ENCODE assay signal across 25 cellular contexts in genomic region chr9:97627624-97628023, GRCh38. TPM values are rescaled to one million over a fixed set of nuclear protein-coding genes. Genes with fewer than 3 reads are reported as not detected.
DNase-seq lines count a peak whose midpoint lies in the region; ATAC-seq, FAIRE-seq and TF ChIP-seq lines count a peak whose summit lies in the region.
"Had no signal": no experiment of that assay in that cellular context is flagged by ENCODE, and none has a peak within 500 bp of the region (broad histone marks: within the 10 kb centered on the region; RNA-seq: fewer than 3 reads in every experiment).

No MANE protein-coding gene starts in this region.

- peaks cover 21% of the 10 kb centered on the region for H3K4me1 Mint-ChIP-seq in activated CD4-positive, alpha-beta T cell treated with anti-CD3 and anti-CD28 coated beads for 36 hours

- no peaks in the 10 kb centered on the region for H4K20me1 ChIP-seq in HepG2 (ENCODE audit: insufficient read depth, low read length)
- no peaks in the 10 kb centered on the region for H4K20me1 ChIP-seq in fibroblast of lung (ENCODE audit: control insufficient read depth, extremely low read depth, insufficient read depth, low read length)

- H3K4me1 ChIP-seq in liver (ENCODE audit: control insufficient read depth in 4 of 4, insufficient read depth in 4 of 4, low read length in 3 of 4) (peaks cover 0 to 21% (median 16%) of the 10 kb centered on the region in 4 donors), HepG2 (ENCODE audit: insufficient read depth, low read length) (peaks cover 21% of the 10 kb centered on the region), fibroblast of lung (ENCODE audit: control insufficient read depth, extremely low read depth, insufficient read depth, low read length) (peaks cover 6% of the 10 kb centered on the region), muscle layer of duodenum (ENCODE audit: control insufficient read depth in 1 of 2, insufficient read depth in 2 of 2, low read length in 2 of 2) (peaks cover 0 to 25% of the 10 kb centered on the region in 2 donors)

- BruUV-seq in HepG2 (replicated peaks; lab: Mats Ljungman, UMichigan) = no TSS peak

- in situ Hi-C loops in HepG2 (cut with HindIII; ENCODE audit: extremely low pct_ligation_motif_present, low pct_unique_long_range_greater_than_20kb) = no loop called here

- H3K79me2 ChIP-seq in HepG2 (ENCODE audit: insufficient read depth, low read length) (peaks cover 37% of the 10 kb centered on the region), fibroblast of lung (ENCODE audit: control insufficient read depth, insufficient read depth, low read length) (peaks cover 29% of the 10 kb centered on the region)

- H2AFZ ChIP-seq in HepG2 (ENCODE audit: low read length) = no peak overlapping the region
- peak overlapping the region; percentile 2 for H2AFZ ChIP-seq in fibroblast of lung (ENCODE audit: low read length)

- no peak for TF ChIP-seq CTCF in liver (IDR thresholded peaks at IDR 0.05; ENCODE audit: low read depth, low read length, missing input control)
- no peak for TF ChIP-seq CTCF in HepG2 (CRISPR knock-in tag; IDR thresholded peaks at IDR 0.05)
- no peak for TF ChIP-seq CTCF in fibroblast of lung (conservative IDR thresholded peaks at IDR 0.05 in 1 of 2, IDR thresholded peaks at IDR 0.05 in 1 of 2; ENCODE audit: low read depth in 1 of 2, low read length in 2 of 2)

- FAIRE-seq in HepG2 (lab: Jason Lieb, UNC) = no peak
- FAIRE-seq: TTC549 had no signal

- POLR2A ChIA-PET in HepG2 (lab: Yijun Ruan, JAX) = no interaction called here
- POLR2A ChIA-PET in activated CD4-positive, alpha-beta T cell treated with anti-CD3 and anti-CD28 coated beads for 36 hours (lab: Charles Lee) = no interaction called here

- 28% methylated on average over 5 of the region's 5 CpGs for WGBS in liver
- 75% methylated on average over 5 of the region's 5 CpGs for WGBS in HepG2 (ENCODE audit: low lambda C conversion rate)

- H3K27me3 Mint-ChIP-seq in activated CD4-positive, alpha-beta T cell treated with anti-CD3 and anti-CD28 coated beads for 36 hours = no peaks in the 10 kb centered on the region
- H3K27me3 Mint-ChIP-seq: activated naive CD8-positive, alpha-beta T cell; stimulated activated naive CD8-positive, alpha-beta T cell treated with anti-CD3 and anti-CD28 coated beads, Interleukin-15, amount 100 ng/mL, for 72 hours had no signal

- H3K36me3 Mint-ChIP-seq in activated CD4-positive, alpha-beta T cell treated with anti-CD3 and anti-CD28 coated beads for 36 hours (ENCODE audit: low read depth) = peaks cover 21% of the 10 kb centered on the region

- H3K4me2 ChIP-seq in HepG2 (ENCODE audit: low read depth, low read length) (no peak overlapping the region), fibroblast of lung (ENCODE audit: extremely low read depth, insufficient read depth, low read length) (peak overlapping the region; percentile 16)

- H3K36me3 ChIP-seq in liver (ENCODE audit: control insufficient read depth in 4 of 4, insufficient read depth in 3 of 4, low read depth in 1 of 4, low read length in 3 of 4) (peaks cover 0 to 10% (median 4%) of the 10 kb centered on the region in 4 donors), HepG2 (replicated peaks in 1 of 2; ENCODE audit: control insufficient read depth in 1 of 2, insufficient read depth in 2 of 2, low read length in 2 of 2) (peaks cover 0 to 34% of the 10 kb centered on the region in 2 experiments; a peak in 3 of 5 replicates), fibroblast of lung (ENCODE audit: control insufficient read depth, insufficient read depth, low read length) (no peaks in the 10 kb centered on the region), muscle layer of duodenum (ENCODE audit: control insufficient read depth in 1 of 2, insufficient read depth in 2 of 2, low read length in 2 of 2) (peaks cover 17 to 23% of the 10 kb centered on the region in 2 donors)

- peak overlapping the region; percentile 45 to 63 for H3K27ac ChIP-seq in liver (ENCODE audit: low read depth in 1 of 2, low read length in 2 of 2)
- H3K27ac ChIP-seq in HepG2 (ENCODE audit: extremely low read length, insufficient read depth, low read length) = no peak overlapping the region
- H3K27ac ChIP-seq in fibroblast of lung (ENCODE audit: insufficient read depth, low read length) = no peak overlapping the region
- peak overlapping the region; percentile 19 for H3K27ac ChIP-seq in muscle layer of duodenum (ENCODE audit: low read length)

- H3K4me3 Mint-ChIP-seq in activated CD4-positive, alpha-beta T cell treated with anti-CD3 and anti-CD28 coated beads for 36 hours = no peak overlapping the region
- H3K4me3 Mint-ChIP-seq: activated naive CD8-positive, alpha-beta T cell; CD14-positive monocyte; immature natural killer cell; stimulated activated naive CD8-positive, alpha-beta T cell treated with anti-CD3 and anti-CD28 coated beads, Interleukin-15, amount 100 ng/mL, for 72 hours had no signal

- DNase-seq in HepG2 (ENCODE audit: low spot score) (no peak), fibroblast of lung (ENCODE audit: low read depth in 2 of 2) (peak in 1 of 2 donors; percentile 35), HK-2 (ENCODE audit: unreplicated experiment) (no peak), NCI-H2227 (lab: John Stamatoyannopoulos, UW; ENCODE audit: unreplicated experiment) (no peak)
- no peak for DNase-seq in activated CD4-positive, alpha-beta T cell treated with anti-CD3 and anti-CD28 coated beads for 36 hours
- DNase-seq: activated CD4-positive, alpha-beta T cell treated with anti-CD3 and anti-CD28 coated beads for 4 hours; effector CD8-positive, alpha-beta T cell; head of caudate nucleus; immature natural killer cell; NCI-H1105; NCI-H2029; NCI-H345; NCI-H774; occipital lobe; PC-3; SHP77 treated with DMSO at 0.1 percent for 48 hours; stimulated activated naive CD8-positive, alpha-beta T cell treated with anti-CD3 and anti-CD28 coated beads, Interleukin-15, amount 100 ng/mL, for 72 hours; SW 1271; trophoblast cell had no signal

- H3K4me3 ChIP-seq in liver (ENCODE audit: low read depth in 1 of 3, low read length in 3 of 3) = peak overlapping the region; percentile 12 to 38 (median 26)
- no peak overlapping the region for H3K4me3 ChIP-seq in HepG2 (replicated peaks in 1 of 3; ENCODE audit: insufficient read depth in 1 of 3, low read depth in 2 of 3, low read length in 3 of 3)
- H3K4me3 ChIP-seq in fibroblast of lung (replicated peaks in 1 of 4; ENCODE audit: control extremely low read depth in 1 of 4, insufficient read depth in 1 of 4, low read depth in 3 of 4, low read length in 4 of 4) = peak overlapping the region in 2 of 4 experiments; percentile 0 to 45
- H3K4me3 ChIP-seq in muscle layer of duodenum (ENCODE audit: low read depth in 1 of 2, low read length in 2 of 2) = peak overlapping the region; percentile 4 to 20

- TF ChIP-seq EP300 in HepG2 (IDR thresholded peaks at IDR 0.05; ENCODE audit: low read depth in 2 of 2, low read length in 2 of 2) (no peak), HepG2 (CRISPR knock-in tag; IDR thresholded peaks at IDR 0.05; ENCODE audit: borderline replicate concordance) (no peak)

- no peaks in the 10 kb centered on the region for H3K9me3 Mint-ChIP-seq in activated CD4-positive, alpha-beta T cell treated with anti-CD3 and anti-CD28 coated beads for 36 hours (ENCODE audit: low read depth)
- H3K9me3 Mint-ChIP-seq: immature natural killer cell; stimulated activated naive CD8-positive, alpha-beta T cell treated with anti-CD3 and anti-CD28 coated beads, Interleukin-15, amount 100 ng/mL, for 72 hours had no signal

- intact Hi-C loops in HepG2 (cut with micrococcal nuclease; ENCODE audit: unreplicated experiment) = no loop called here
- intact Hi-C loops in activated CD4-positive, alpha-beta T cell treated with anti-CD3 and anti-CD28 coated beads for 36 hours (cut with DNase I, micrococcal nuclease) = no loop called here

- H3K9ac ChIP-seq in liver (ENCODE audit: low read depth in 1 of 2, low read length in 2 of 2) (peak overlapping the region; percentile 7 to 26), HepG2 (ENCODE audit: insufficient read depth, low read depth, low read length) (no peak overlapping the region), fibroblast of lung (ENCODE audit: insufficient read depth, low read length) (no peak overlapping the region)

- no peaks in the 10 kb centered on the region for H3K9me3 ChIP-seq in liver (ENCODE audit: control insufficient read depth in 4 of 4, low read length in 3 of 4)
- no peaks in the 10 kb centered on the region for H3K9me3 ChIP-seq in HepG2 (ENCODE audit: low read length)
- H3K9me3 ChIP-seq in fibroblast of lung (ENCODE audit: control insufficient read depth, insufficient read depth, low read depth, low read length) = no peaks in the 10 kb centered on the region
- H3K9me3 ChIP-seq in muscle layer of duodenum (ENCODE audit: control insufficient read depth in 1 of 2, low read length in 2 of 2) = no peaks in the 10 kb centered on the region

- no peak overlapping the region for H3K27ac Mint-ChIP-seq in activated CD4-positive, alpha-beta T cell treated with anti-CD3 and anti-CD28 coated beads for 36 hours
- H3K27ac Mint-ChIP-seq: activated naive CD8-positive, alpha-beta T cell; stimulated activated naive CD8-positive, alpha-beta T cell treated with anti-CD3 and anti-CD28 coated beads, Interleukin-15, amount 100 ng/mL, for 72 hours had no signal

- no peak for ATAC-seq in HepG2
- ATAC-seq in GM21447 (IDR thresholded peaks at IDR 0.05; ENCODE audit: unreplicated experiment) = no peak
- ATAC-seq in activated CD4-positive, alpha-beta T cell treated with anti-CD3 and anti-CD28 coated beads for 36 hours = no peak
- ATAC-seq: PC-3; stimulated activated naive CD8-positive, alpha-beta T cell treated with anti-CD3 and anti-CD28 coated beads, Interleukin-15, amount 100 ng/mL, for 72 hours had no signal

- TF ChIP-seq RAD21 in liver (IDR thresholded peaks at IDR 0.05) = no peak
- TF ChIP-seq RAD21 in HepG2 (CRISPR knock-in tag; IDR thresholded peaks at IDR 0.05) = no peak

- TF ChIP-seq POLR2A in HepG2 (IDR thresholded peaks at IDR 0.05; ENCODE audit: insufficient read depth in 1 of 2, low read depth in 2 of 2, low read length in 2 of 2) = no peak

- CTCF ChIA-PET in HepG2 (lab: Yijun Ruan, JAX; ENCODE audit: low intra/inter-chr PET ratio, low total read pairs) = no interaction called here
- CTCF ChIA-PET in activated CD4-positive, alpha-beta T cell treated with anti-CD3 and anti-CD28 coated beads for 36 hours (lab: Charles Lee) = interaction anchor here (0.9 to 1.9 kb wide), 3 partner anchors 29 to 1181 kb away, joined by 3 to 5 read pairs (median 3); no protein-coding TSS in a partner anchor

- H3K27me3 ChIP-seq in liver (ENCODE audit: control insufficient read depth in 4 of 4, insufficient read depth in 4 of 4, low read length in 3 of 4) (no peaks in the 10 kb centered on the region), HepG2 (ENCODE audit: control insufficient read depth in 1 of 2, insufficient read depth in 2 of 2, low read length in 2 of 2) (peaks cover 0 to 6% of the 10 kb centered on the region in 2 experiments; a peak in 1 of 5 replicates), fibroblast of lung (ENCODE audit: control insufficient read depth, insufficient read depth, low read length) (no peaks in the 10 kb centered on the region), muscle layer of duodenum (ENCODE audit: low read depth, low read length) (no peaks in the 10 kb centered on the region)

RNA-seq across cellular contexts. Expression of gene TSTD2, which starts 5.5 kb away (rescaled TPM):
- total RNA-seq in liver (10 to 100 TPM in 1 of 2 donors, 1 to 10 TPM in 1; 8.8 to 13.8 TPM), HepG2 (2016; rRNA removed; fragmentation: Illumina TruSeq; extraction: Trizol) (16.0 and 17.0 TPM in 2 replicates), fibroblast of lung (19.8 and 20.1 TPM in 2 replicates)
- polyA plus RNA-seq in liver (1 to 10 TPM; 4.6 to 5.4 TPM), HepG2 (2011; rRNA removed) (23.1 and 26.5 TPM in 2 replicates), fibroblast of lung (12.2 and 15.9 TPM in 2 replicates)
- total RNA-seq in HepG2 (2016; cell fraction: cytosol; rRNA removed; fragmentation: Illumina TruSeq; extraction: Trizol; ENCODE audit: low read depth) = 2.0 and 2.6 TPM in 2 replicates
- 15.0 and 16.1 TPM in 2 replicates for total RNA-seq in HepG2 (2016; cell fraction: insoluble cytoplasmic fraction; rRNA removed; fragmentation: Illumina TruSeq; extraction: Trizol)
- total RNA-seq in HepG2 (2016; cell fraction: membrane; rRNA removed; fragmentation: Illumina TruSeq; extraction: Trizol) = 6.6 and 7.8 TPM in 2 replicates
- total RNA-seq in HepG2 (2016; cell fraction: nucleus; rRNA removed; fragmentation: Illumina TruSeq; extraction: Trizol) = 23.1 and 25.4 TPM in 2 replicates
- polyA plus RNA-seq in HepG2 (2011; cell fraction: cytosol; rRNA removed) = 11.0 and 13.8 TPM in 2 replicates
- polyA plus RNA-seq in HepG2 (2011; cell fraction: nucleus; rRNA removed) = 39.2 and 49.7 TPM in 2 replicates
- polyA plus RNA-seq in HepG2 (2012) = 16.2 and 19.0 TPM in 2 replicates
- polyA plus RNA-seq in HepG2 (2016; cell fraction: cytosol; fragmentation: Illumina TruSeq; extraction: Trizol; ENCODE audit: low read depth) = 1.2 TPM in 2 replicates
- polyA plus RNA-seq in HepG2 (2016; cell fraction: insoluble cytoplasmic fraction; fragmentation: Illumina TruSeq; extraction: Trizol; ENCODE audit: low read depth) = 13.7 and 13.9 TPM in 2 replicates
- 3.1 and 3.8 TPM in 2 replicates for polyA plus RNA-seq in HepG2 (2016; cell fraction: membrane; fragmentation: Illumina TruSeq; extraction: Trizol; ENCODE audit: low read depth)
- polyA plus RNA-seq in HepG2 (2016; cell fraction: nucleus; fragmentation: Illumina TruSeq; extraction: Trizol; ENCODE audit: insufficient read depth, low read depth) = 36.4 and 38.7 TPM in 2 replicates
- polyA minus RNA-seq in HepG2 (2011; rRNA and poly(A)+ RNA removed; ENCODE audit: low replicate concordance) = 24.8 and 29.2 TPM in 2 replicates
- 16.7 and 21.4 TPM in 2 replicates for polyA minus RNA-seq in HepG2 (2011; cell fraction: cytosol; rRNA and poly(A)+ RNA removed)
- polyA minus RNA-seq in HepG2 (2011; cell fraction: nucleus; rRNA and poly(A)+ RNA removed) = 49.7 and 59.2 TPM in 2 replicates
- 5.5 and 8.0 TPM in 2 replicates for polyA plus RNA-seq in fibroblast of lung (2012)
- polyA minus RNA-seq in fibroblast of lung (ENCODE audit: low replicate concordance) = 9.0 and 9.1 TPM in 2 replicates
- 10 to 100 TPM; 12.7 to 15.0 TPM for total RNA-seq in activated CD4-positive, alpha-beta T cell treated with anti-CD3 and anti-CD28 coated beads for 36 hours

RNA-seq across cellular contexts. Expression of gene NCBP1, which starts 6.0 kb away (rescaled TPM):
- total RNA-seq in liver (10 to 100 TPM; 16.4 to 16.6 TPM), HepG2 (2016; rRNA removed; fragmentation: Illumina TruSeq; extraction: Trizol) (40.2 and 46.5 TPM in 2 replicates), fibroblast of lung (36.5 and 42.9 TPM in 2 replicates)
- polyA plus RNA-seq in liver (1 to 10 TPM; 6.6 to 8.5 TPM), HepG2 (2011; rRNA removed) (12.4 and 13.3 TPM in 2 replicates), fibroblast of lung (27.1 and 27.9 TPM in 2 replicates)
- total RNA-seq in HepG2 (2016; cell fraction: cytosol; rRNA removed; fragmentation: Illumina TruSeq; extraction: Trizol; ENCODE audit: low read depth) = 6.3 and 9.7 TPM in 2 replicates
- 41.4 and 48.1 TPM in 2 replicates for total RNA-seq in HepG2 (2016; cell fraction: insoluble cytoplasmic fraction; rRNA removed; fragmentation: Illumina TruSeq; extraction: Trizol)
- total RNA-seq in HepG2 (2016; cell fraction: membrane; rRNA removed; fragmentation: Illumina TruSeq; extraction: Trizol) = 11.1 and 11.8 TPM in 2 replicates
- 42.6 and 52.6 TPM in 2 replicates for total RNA-seq in HepG2 (2016; cell fraction: nucleus; rRNA removed; fragmentation: Illumina TruSeq; extraction: Trizol)
- 5.2 and 6.8 TPM in 2 replicates for polyA plus RNA-seq in HepG2 (2011; cell fraction: cytosol; rRNA removed)
- 15.4 and 22.1 TPM in 2 replicates for polyA plus RNA-seq in HepG2 (2011; cell fraction: nucleus; rRNA removed)
- polyA plus RNA-seq in HepG2 (2012) = 15.3 and 22.1 TPM in 2 replicates
- polyA plus RNA-seq in HepG2 (2016; cell fraction: cytosol; fragmentation: Illumina TruSeq; extraction: Trizol; ENCODE audit: low read depth) = 2.3 and 2.6 TPM in 2 replicates
- polyA plus RNA-seq in HepG2 (2016; cell fraction: insoluble cytoplasmic fraction; fragmentation: Illumina TruSeq; extraction: Trizol; ENCODE audit: low read depth) = 35.0 and 36.2 TPM in 2 replicates
- 3.4 and 6.0 TPM in 2 replicates for polyA plus RNA-seq in HepG2 (2016; cell fraction: membrane; fragmentation: Illumina TruSeq; extraction: Trizol; ENCODE audit: low read depth)
- 46.0 and 62.4 TPM in 2 replicates for polyA plus RNA-seq in HepG2 (2016; cell fraction: nucleus; fragmentation: Illumina TruSeq; extraction: Trizol; ENCODE audit: insufficient read depth, low read depth)
- 15.9 and 28.1 TPM in 2 replicates for polyA minus RNA-seq in HepG2 (2011; rRNA and poly(A)+ RNA removed; ENCODE audit: low replicate concordance)
- 8.4 and 10.3 TPM in 2 replicates for polyA minus RNA-seq in HepG2 (2011; cell fraction: cytosol; rRNA and poly(A)+ RNA removed)
- polyA minus RNA-seq in HepG2 (2011; cell fraction: nucleus; rRNA and poly(A)+ RNA removed) = 51.0 and 59.1 TPM in 2 replicates
- polyA plus RNA-seq in fibroblast of lung (2012) = 25.6 and 29.3 TPM in 2 replicates
- 8.1 and 10.2 TPM in 2 replicates for polyA minus RNA-seq in fibroblast of lung (ENCODE audit: low replicate concordance)
- total RNA-seq in activated CD4-positive, alpha-beta T cell treated with anti-CD3 and anti-CD28 coated beads for 36 hours = 10 to 100 TPM; 42.2 to 43.0 TPM

Comparison
In these comparisons a context has a peak if more than half of its experiments do, and no peak if none do; other contexts are left out.
1. H3K27ac ChIP-seq: peak in liver (2 of 2) and muscle layer of duodenum (single experiment); none in HepG2 (single experiment) and fibroblast of lung (single experiment).
2. H3K4me3 ChIP-seq: peak in liver (3 of 3) and muscle layer of duodenum (2 of 2); none in HepG2 (0 of 3).
3. H3K9ac ChIP-seq: peak in liver (2 of 2); none in HepG2 (single experiment) and fibroblast of lung (single experiment).